In genomic region chr1:235867903-235868469, GRCh38 we compare ENCODE assay signal across 8 cellular contexts. TPM values are rescaled to one million over a fixed set of nuclear protein-coding genes. Genes with fewer than 3 reads are reported as not detected.
A peak's percentile ranks its signal among the peaks of the same experiment; 100 is the strongest.
DNase-seq lines count a peak whose midpoint lies in the region; ATAC-seq and TF ChIP-seq lines count a peak whose summit lies in the region.

No MANE protein-coding gene starts in this region.

- DNase-seq in DND-41, result peak; percentile 20
- peak in 2 of 3 donors; percentile 63 to 69 for DNase-seq in Peyer's patch
- no peak for DNase-seq in KBM-7
- no peak for DNase-seq in SW 1271 (lab: John Stamatoyannopoulos, UW)

- H3K27ac ChIP-seq in DND-41 (ENCODE audit: low read length), result peak overlapping the region; percentile 65; the same call in 1 of the 2 replicates
- peak overlapping the region; percentile 72 to 99 (median 96) for H3K27ac ChIP-seq in Peyer's patch
- H3K27ac ChIP-seq in duodenal mucosa (ENCODE audit: low read depth, low read length), result no peak overlapping the region

- no peaks in the 10 kb centered on the region for H3K9me3 ChIP-seq in DND-41 (ENCODE audit: insufficient read depth, low read length, severe bottlenecking)
- H3K9me3 ChIP-seq in Peyer's patch, result no peaks in the 10 kb centered on the region
- no peaks in the 10 kb centered on the region for H3K9me3 ChIP-seq in duodenal mucosa (ENCODE audit: control insufficient read depth in 1 of 2, low read length in 2 of 2)
- H3K9me3 ChIP-seq in skeletal muscle satellite cell (replicated peaks; ENCODE audit: low read length), result no peaks in the 10 kb centered on the region

- peak overlapping the region; percentile 91 for H3K4me2 ChIP-seq in DND-41 (ENCODE audit: insufficient read depth, low read length)
- peak overlapping the region; percentile 87 for H3K4me2 ChIP-seq in skeletal muscle satellite cell (ENCODE audit: low read length)

- in situ Hi-C loops in KBM-7 (cut with MboI; ENCODE audit: low pct_unique_long_range_greater_than_20kb, low sequenced_read_pairs), result no loop called here

- H2AFZ ChIP-seq in DND-41 (ENCODE audit: low read depth, low read length), result peak overlapping the region; percentile 79

- TF ChIP-seq CTCF in DND-41 (IDR thresholded peaks at IDR 0.05; ENCODE audit: borderline replicate concordance, extremely low read depth, low read length, poor library complexity, severe bottlenecking) (no peak), Peyer's patch (IDR thresholded peaks at IDR 0.05) (no peak)

- H3K27me3 ChIP-seq in DND-41 (ENCODE audit: insufficient read depth, low read length, poor library complexity) (peaks cover 30% of the 10 kb centered on the region), Peyer's patch (no peaks in the 10 kb centered on the region), duodenal mucosa (ENCODE audit: control insufficient read depth in 1 of 2, insufficient read depth in 2 of 2, low read length in 2 of 2) (no peaks in the 10 kb centered on the region), skeletal muscle satellite cell (ENCODE audit: control insufficient read depth, insufficient read depth, low read length) (no peaks in the 10 kb centered on the region)

- H3K9ac ChIP-seq in DND-41 (ENCODE audit: low read depth, low read length), result peak overlapping the region; percentile 51
- H3K9ac ChIP-seq in duodenal mucosa (ENCODE audit: low read depth in 1 of 2, low read length in 2 of 2), result peak overlapping the region; percentile 69 to 94
- peak overlapping the region; percentile 96 for H3K9ac ChIP-seq in skeletal muscle satellite cell (ENCODE audit: low read depth, low read length)

- no peak for TF ChIP-seq POLR2A in Peyer's patch (IDR thresholded peaks at IDR 0.05)

- no peaks in the 10 kb centered on the region for H3K79me2 ChIP-seq in DND-41 (ENCODE audit: insufficient read depth, low read length)

- H4K20me1 ChIP-seq in DND-41 (ENCODE audit: insufficient read depth, low read length), result no peaks in the 10 kb centered on the region; the same call in 1 of the 2 replicates

- no peaks in the 10 kb centered on the region for H3K36me3 ChIP-seq in DND-41 (ENCODE audit: insufficient read depth, low read length)
- no peaks in the 10 kb centered on the region for H3K36me3 ChIP-seq in Peyer's patch
- no peaks in the 10 kb centered on the region for H3K36me3 ChIP-seq in duodenal mucosa (ENCODE audit: control insufficient read depth in 1 of 2, insufficient read depth in 2 of 2, low read length in 2 of 2)
- H3K36me3 ChIP-seq in skeletal muscle satellite cell (ENCODE audit: insufficient read depth, low read length), result no peaks in the 10 kb centered on the region

- H3K4me3 ChIP-seq in DND-41 (ENCODE audit: low read depth in 1 of 2, low read length in 2 of 2) (peak overlapping the region in 1 of 2 experiments; percentile 63; a peak in 3 of 4 replicates), Peyer's patch (peak overlapping the region in 3 of 4 donors; percentile 94 to 99 (median 97)), duodenal mucosa (ENCODE audit: low read depth in 1 of 2, low read length in 2 of 2) (peak overlapping the region; percentile 95 to 98), skeletal muscle satellite cell (ENCODE audit: low read length) (peak overlapping the region; percentile 89)

- no peak for ATAC-seq in DND-41 (ENCODE audit: insufficient read depth, low read depth)
- ATAC-seq in GM21723 (IDR thresholded peaks at IDR 0.05; ENCODE audit: unreplicated experiment), result peak; percentile 34
- no peak for ATAC-seq in GM19455 (IDR thresholded peaks at IDR 0.05; ENCODE audit: unreplicated experiment)

- H3K4me1 ChIP-seq in DND-41 (ENCODE audit: insufficient read depth, low read length), result peaks cover 26% of the 10 kb centered on the region
- peaks cover 0 to 26% (median 4%) of the 10 kb centered on the region in 4 donors for H3K4me1 ChIP-seq in Peyer's patch
- H3K4me1 ChIP-seq in duodenal mucosa (ENCODE audit: control insufficient read depth in 1 of 2, insufficient read depth in 2 of 2, low read length in 2 of 2), result peaks cover 0 to 17% of the 10 kb centered on the region in 2 donors
- H3K4me1 ChIP-seq in skeletal muscle satellite cell (ENCODE audit: control insufficient read depth, insufficient read depth, low read length), result peaks cover 22% of the 10 kb centered on the region

RNA-seq across cellular contexts. Expression of gene LYST, which starts 1.3 kb away (rescaled TPM):
- 10 to 100 TPM; 27.8 to 68.5 (median 35.5) TPM for total RNA-seq in Peyer's patch
- 25.3 and 26.4 TPM in 2 replicates for total RNA-seq in skeletal muscle satellite cell (2012; rRNA removed)

Comparison
In these comparisons a context has a peak if more than half of its experiments do, and no peak if none do; other contexts are left out.
1. DNase-seq: peak in DND-41 (single experiment) and Peyer's patch (2 of 3); none in KBM-7 (single experiment) and SW 1271 (0 of 2).
2. Peak in every context shown above with its lines, with median percentiles within 50 percentile points of each other: H3K9ac ChIP-seq.